Comparison of ENCODE assay signal across 13 cellular contexts in the genomic region with DNA sequence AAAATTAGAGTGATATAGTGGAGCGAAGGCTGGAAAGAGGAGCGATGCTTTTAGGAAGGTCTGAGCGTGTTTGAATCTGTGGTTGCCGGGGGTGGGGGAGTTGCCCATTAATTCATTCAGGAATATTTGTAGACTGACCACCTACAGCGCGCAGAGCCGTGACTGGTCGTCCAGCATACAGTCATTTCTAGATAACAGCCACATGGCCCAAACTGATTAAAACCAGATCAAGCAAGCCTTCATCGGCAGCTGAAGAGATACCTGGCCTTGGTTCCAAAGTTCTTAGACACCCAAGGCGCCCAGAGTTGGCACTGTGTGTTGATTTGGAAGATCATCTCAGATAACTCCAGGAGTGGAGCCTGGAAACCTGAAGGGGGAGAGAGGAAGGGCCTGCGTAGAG. TPM values are rescaled to one million over a fixed set of nuclear protein-coding genes. Genes with fewer than 3 reads are reported as not detected.
DNase-seq lines count a peak whose midpoint lies in the region; ATAC-seq and TF ChIP-seq lines count a peak whose summit lies in the region.
"Had no signal": no experiment of that assay in that cellular context is flagged by ENCODE, and none has a peak within 500 bp of the region (broad histone marks: within the 10 kb centered on the region; RNA-seq: fewer than 3 reads in every experiment).

No MANE protein-coding gene starts in this region.

- no peak for TF ChIP-seq CTCF in Calu3 (IDR thresholded peaks at IDR 0.05; ENCODE audit: unreplicated experiment)
- TF ChIP-seq CTCF in SU-DHL-6 (IDR thresholded peaks at IDR 0.05; ENCODE audit: insufficient read depth, low read length, poor library complexity, severe bottlenecking) = no peak
- TF ChIP-seq CTCF in fibroblast of pulmonary artery (IDR thresholded peaks at IDR 0.05; ENCODE audit: low read length, missing control alignments) = no peak
- TF ChIP-seq CTCF in osteoblast (IDR thresholded peaks at IDR 0.05; ENCODE audit: extremely low read depth, low read depth, low read length) = no peak

- H3K4me1 Mint-ChIP-seq in Calu3 (ENCODE audit: low read depth, unreplicated experiment) = peaks cover 52% of the 10 kb centered on the region

- no peak for ATAC-seq in HG02588 (IDR thresholded peaks at IDR 0.05; ENCODE audit: unreplicated experiment)
- ATAC-seq in HG02642 (IDR thresholded peaks at IDR 0.05; ENCODE audit: poor library complexity, unreplicated experiment) = no peak
- ATAC-seq: heart right ventricle had no signal

- DNase-seq in Calu3 (no peak), fibroblast of pulmonary artery (ENCODE audit: low read depth) (peak; percentile 34), osteoblast (ENCODE audit: insufficient read length, low spot score, missing footprints) (no peak), NCI-H2029 (lab: John Stamatoyannopoulos, UW) (no peak), NCI-H510A treated with DMSO at 0.1 percent for 48 hours (lab: John Stamatoyannopoulos, UW) (no peak)
- DNase-seq: activated CD4-positive, alpha-beta T cell treated with anti-CD3 and anti-CD28 coated beads, Interleukin-2, amount 50 U/mL, for 4 hours; activated naive CD4-positive, alpha-beta T cell treated with Interleukin-2 at 50 U/mL for 16 hours; BE2C; heart right ventricle; NCI-H526 had no signal

- H3K36me3 ChIP-seq in SU-DHL-6 (ENCODE audit: low read length) (no peaks in the 10 kb centered on the region), osteoblast (ENCODE audit: insufficient read depth, low read length) (no peaks in the 10 kb centered on the region)
- H3K36me3 ChIP-seq: BE2C, heart right ventricle had no signal

- no peak overlapping the region for H3K4me3 ChIP-seq in SU-DHL-6 (ENCODE audit: insufficient read depth, low read length, poor library complexity, severe bottlenecking)
- H3K4me3 ChIP-seq in fibroblast of pulmonary artery (replicated peaks; ENCODE audit: low read depth, low read length) = peak overlapping the region; percentile 70
- H3K4me3 ChIP-seq in osteoblast (ENCODE audit: insufficient read depth, low read length) = no peak overlapping the region

- H3K27ac ChIP-seq in SU-DHL-6 (ENCODE audit: low read depth, low read length) (no peak overlapping the region), osteoblast (ENCODE audit: low read depth, low read length) (no peak overlapping the region)
- H3K27ac ChIP-seq: heart right ventricle had no signal

- no peaks in the 10 kb centered on the region for H3K27me3 Mint-ChIP-seq in Calu3 (ENCODE audit: unreplicated experiment)

- H3K79me2 ChIP-seq in SU-DHL-6 (ENCODE audit: insufficient read depth, low read length) (no peaks in the 10 kb centered on the region), osteoblast (ENCODE audit: insufficient read depth, low read length) (peaks cover 12% of the 10 kb centered on the region)

- CTCF ChIA-PET in Calu3 (lab: Charles Lee) = interaction anchor here (0.6 kb wide), 1 partner anchor 41 kb away, joined by 3 read pairs; no protein-coding TSS in a partner anchor

- H3K36me3 Mint-ChIP-seq in Calu3 (ENCODE audit: insufficient read depth, unreplicated experiment) = peaks cover 35% of the 10 kb centered on the region

- H3K9me2 ChIP-seq in SU-DHL-6 (replicated peaks; ENCODE audit: insufficient read depth, low read length) = no peaks in the 10 kb centered on the region

- H3F3A ChIP-seq in SU-DHL-6 (ENCODE audit: insufficient read depth) = peaks cover 18% of the 10 kb centered on the region; the same call in 1 of the 2 replicates

- H3K27me3 ChIP-seq in SU-DHL-6 (ENCODE audit: low read length) (no peaks in the 10 kb centered on the region), osteoblast (ENCODE audit: insufficient read depth, low read length) (peaks cover 7% of the 10 kb centered on the region)

- H3K9me3 Mint-ChIP-seq in Calu3 (ENCODE audit: low read depth, unreplicated experiment) = no peaks in the 10 kb centered on the region

- H3K9ac ChIP-seq in SU-DHL-6 (ENCODE audit: low read length) = no peak overlapping the region

- no TSS peak for BruUV-seq in Calu3 (replicated peaks; lab: Mats Ljungman, UMichigan)

- H3K27ac Mint-ChIP-seq in Calu3 (ENCODE audit: unreplicated experiment) = peak overlapping the region; percentile 53

- no peaks in the 10 kb centered on the region for H3K9me3 ChIP-seq in SU-DHL-6 (ENCODE audit: insufficient read depth, low read length)
- H3K9me3 ChIP-seq in osteoblast (ENCODE audit: low read depth, low read length) = no peaks in the 10 kb centered on the region
- H3K9me3 ChIP-seq: BE2C, heart right ventricle had no signal

- no peak overlapping the region for H2AFZ ChIP-seq in SU-DHL-6 (ENCODE audit: low read depth, low read length, severe bottlenecking)
- H2AFZ ChIP-seq in osteoblast (ENCODE audit: low read length) = no peak overlapping the region

- intact Hi-C loops in Calu3 (cut with micrococcal nuclease; ENCODE audit: unreplicated experiment) = loop anchor here (10.0 kb wide), 1 partner anchor 160 kb away; no protein-coding TSS in a partner anchor

- H4K20me1 ChIP-seq in SU-DHL-6 (ENCODE audit: low read depth, low read length) = 0 out of 2 replicates have a peak, but pooled peaks cover 6% of the 10 kb centered on the region
- no peaks in the 10 kb centered on the region for H4K20me1 ChIP-seq in osteoblast (ENCODE audit: insufficient read depth, low read length)

- peaks cover 10% of the 10 kb centered on the region for H3K4me1 ChIP-seq in osteoblast (ENCODE audit: insufficient read depth, low read length)
- H3K4me1 ChIP-seq: BE2C had no signal

- H3K4me2 ChIP-seq in SU-DHL-6 (ENCODE audit: low read depth, low read length, poor library complexity, severe bottlenecking) = peak overlapping the region; percentile 56
- H3K4me2 ChIP-seq in osteoblast (ENCODE audit: insufficient read depth, low read length) = peak overlapping the region; percentile 85

- H3K4me3 Mint-ChIP-seq in Calu3 (ENCODE audit: low read depth, unreplicated experiment) = peak overlapping the region; percentile 83

RNA-seq across cellular contexts. Expression of gene PROSER2, which starts 1.7 kb away (rescaled TPM):
- 18.8 and 19.5 TPM in 2 replicates for total RNA-seq in Calu3 (2022)
- 4.4 and 6.9 TPM in 2 replicates for total RNA-seq in osteoblast
